1 cellular context compared by ENCODE assay signal in genomic region chr20:57225197-57225733, GRCh38.
TF ChIP-seq lines count a peak whose summit lies in the region.

No MANE protein-coding gene starts in this region.

TF ChIP-seq in H1, 55 proteins besides CTCF, POLR2A, EP300 and RAD21 (continued from another document):
- no peak for TF ChIP-seq CHD7 (IDR thresholded peaks at IDR 0.05; ENCODE audit: insufficient replicate concordance, low read length)
- no peak for TF ChIP-seq MAX (IDR thresholded peaks at IDR 0.05)
- no peak for TF ChIP-seq JUND (IDR thresholded peaks at IDR 0.05; ENCODE audit: low read length)
